Comparison of ENCODE assay signal across 15 cellular contexts in genomic region chr12:65524666-65525065, GRCh38.
DNase-seq lines count a peak whose midpoint lies in the region; ATAC-seq and TF ChIP-seq lines count a peak whose summit lies in the region.
"Had no signal": no experiment of that assay in that cellular context is flagged by ENCODE, and none has a peak within 500 bp of the region (broad histone marks: within the 10 kb centered on the region; RNA-seq: fewer than 3 reads in every experiment).

No MANE protein-coding gene starts in this region.

- TF ChIP-seq CTCF in AG09309 (IDR thresholded peaks at IDR 0.05; ENCODE audit: control insufficient read depth, insufficient read depth, low read depth, low read length, missing control alignments) = no peak
- TF ChIP-seq CTCF in astrocyte of the spinal cord (IDR thresholded peaks at IDR 0.05; ENCODE audit: low read depth, low read length) = no peak

- intact Hi-C loops in Right ventricle myocardium inferior (cut with DNase I) = no loop called here

- H3K4me3 ChIP-seq in AG09309 (ENCODE audit: control insufficient read depth, low read depth, low read length) (no peak overlapping the region), astrocyte of the spinal cord (ENCODE audit: low read depth, low read length) (no peak overlapping the region)
- H3K4me3 ChIP-seq: dorsolateral prefrontal cortex, sigmoid colon, uterus had no signal

- ATAC-seq in Right ventricle myocardium inferior (no peak), GM21717 (IDR thresholded peaks at IDR 0.05; ENCODE audit: unreplicated experiment) (no peak)
- ATAC-seq: stimulated activated naive B cell treated with anti-CD40 and anti-IgM and Interleukin-4, amounts not matched to agents 10 μg/mL and 1 μg/mL and 100 μg/mL, for 72 hours had no signal

- in situ Hi-C loops in astrocyte of the spinal cord (cut with HindIII; ENCODE audit: low sequenced_read_pairs) = no loop called here

- DNase-seq in AG09309 (ENCODE audit: low read depth) (peak; percentile 59), HT1080 (ENCODE audit: low read depth) (peak; percentile 86), astrocyte of the spinal cord (ENCODE audit: low read depth, low spot score) (peak; percentile 90), glomerular visceral epithelial cell (ENCODE audit: extremely low spot score) (peak; percentile 64), NCI-H510A treated with DMSO at 0.1 percent for 48 hours (lab: John Stamatoyannopoulos, UW) (no peak), Right ventricle myocardium inferior (ENCODE audit: missing footprints) (no peak), inferior parietal cortex (ENCODE audit: extremely low spot score) (no peak)
- DNase-seq: activated CD4-positive, alpha-beta memory T cell treated with anti-CD3 and anti-CD28 coated beads for 36 hours; dorsolateral prefrontal cortex; NCI-H187 treated with DMSO at 0.1 percent for 48 hours; NCI-H748 treated with DMSO at 0.1 percent for 48 hours; sigmoid colon; stimulated activated naive B cell treated with anti-CD40 and anti-IgM and Interleukin-4, amounts not matched to agents 10 μg/mL and 1 μg/mL and 100 μg/mL, for 72 hours; uterus had no signal

Comparison
In these comparisons a context has a peak if more than half of its experiments do, and no peak if none do; other contexts are left out.
1. DNase-seq: peak in AG09309 (single experiment), HT1080 (single experiment), astrocyte of the spinal cord (single experiment) and glomerular visceral epithelial cell (single experiment); none in NCI-H510A treated with DMSO at 0.1 percent for 48 hours (single experiment), Right ventricle myocardium inferior (single experiment) and inferior parietal cortex (single experiment).